Comparison of ENCODE assay signal across 17 cellular contexts in genomic region chr7:134946260-134946659, GRCh38. TPM values are rescaled to one million over a fixed set of nuclear protein-coding genes. Genes with fewer than 3 reads are reported as not detected.
DNase-seq lines count a peak whose midpoint lies in the region; ATAC-seq, FAIRE-seq and TF ChIP-seq lines count a peak whose summit lies in the region.
"Had no signal": no experiment of that assay in that cellular context is flagged by ENCODE, and none has a peak within 500 bp of the region (broad histone marks: within the 10 kb centered on the region; RNA-seq: fewer than 3 reads in every experiment).

No MANE protein-coding gene starts in this region.

- no peaks in the 10 kb centered on the region for H3K4me1 Mint-ChIP-seq in effector memory CD8-positive, alpha-beta T cell (ENCODE audit: low read depth in 2 of 2)
- H3K4me1 Mint-ChIP-seq: activated T-helper 17 cell treated with anti-CD3 and anti-CD28 coated beads, Interleukin-2, amount 50 U/mL, for 72 hours had no signal

- no peak for TF ChIP-seq CTCF in GM12865 (IDR thresholded peaks at IDR 0.05; ENCODE audit: insufficient read depth, low read depth, low read length, missing control alignments)
- TF ChIP-seq CTCF in GM12878 (IDR thresholded peaks at IDR 0.05 in 2 of 3, conservative IDR thresholded peaks at IDR 0.05 in 1 of 3; ENCODE audit: control insufficient read depth in 2 of 3, extremely low read depth in 1 of 3, insufficient read depth in 1 of 3, low read depth in 3 of 3, low read length in 3 of 3): no peak
- TF ChIP-seq CTCF in gastroesophageal sphincter (IDR thresholded peaks at IDR 0.05): no peak

- no peaks in the 10 kb centered on the region for H3K9me3 Mint-ChIP-seq in effector memory CD8-positive, alpha-beta T cell
- H3K9me3 Mint-ChIP-seq: activated T-helper 17 cell treated with anti-CD3 and anti-CD28 coated beads, Interleukin-2, amount 50 U/mL, for 72 hours; dendritic cell treated with granulocyte-macrophage colony-stimulating factor and Interleukin-4, amounts not matched to agents 40 ng/mL and 50 ng/mL, for 4 days had no signal

- H4K20me1 ChIP-seq in GM12878 (ENCODE audit: control insufficient read depth, insufficient read depth): no peaks in the 10 kb centered on the region

- H3K79me2 ChIP-seq in GM12878 (ENCODE audit: control insufficient read depth, insufficient read depth, low read length): no peaks in the 10 kb centered on the region

- RAD21 ChIA-PET in GM12878 (lab: Charles Lee; ENCODE audit: unreplicated experiment): interaction anchor here (0.8 to 6.4 kb wide), 10 partner anchors 8 to 314 kb away, joined by 3 to 112 read pairs (median 7); partner anchors contain the start of genes AGBL3 and CYREN

- 5% methylated on average over 2 of the region's 2 CpGs for WGBS in GM12878 (ENCODE audit: insufficient coverage, insufficient replicate concordance, low lambda C conversion rate, missing lambda C conversion rate)
- WGBS in gastroesophageal sphincter (ENCODE audit: low coverage in 1 of 2), 2 donors: 69 to 79% methylated on average over 2 of the region's 2 CpGs

- intact Hi-C loops in GM12878 (cut with micrococcal nuclease; ENCODE audit: unreplicated experiment): loop anchor here (10.0 kb wide), 2 partner anchors 191 to 431 kb away; no protein-coding TSS in a partner anchor

- H3K27me3 ChIP-seq in GM12878 (replicated peaks in 1 of 2; ENCODE audit: control insufficient read depth in 2 of 2, insufficient read depth in 2 of 2, low read length in 1 of 2): no peaks in the 10 kb centered on the region
- no peaks in the 10 kb centered on the region for H3K27me3 ChIP-seq in gastroesophageal sphincter
- H3K27me3 ChIP-seq: SJSA1 had no signal

- SMC1A ChIA-PET in GM12878 (lab: Charles Lee; ENCODE audit: uncharacterized antibody, unreplicated experiment): interaction anchor here (0.7 to 4.5 kb wide), 8 partner anchors 12 to 313 kb away, joined by 3 to 44 read pairs (median 10); no protein-coding TSS in a partner anchor

- peaks cover 28 to 39% of the 10 kb centered on the region in 2 donors for H3K27me3 Mint-ChIP-seq in effector memory CD8-positive, alpha-beta T cell

- H3K4me3 ChIP-seq in GM12865 (ENCODE audit: low read depth, low read length) (no peak overlapping the region), GM12878 (no peak overlapping the region), gastroesophageal sphincter (no peak overlapping the region)
- H3K4me3 ChIP-seq: lung, SJSA1, thoracic aorta had no signal

- TF ChIP-seq EP300 in GM12878 (IDR thresholded peaks at IDR 0.05; ENCODE audit: borderline replicate concordance in 1 of 2, control insufficient read depth in 1 of 2, low read depth in 2 of 2, low read length in 2 of 2) (no peak), gastroesophageal sphincter (IDR thresholded peaks at IDR 0.05) (no peak)

- no peak overlapping the region for H3K4me3 Mint-ChIP-seq in effector memory CD8-positive, alpha-beta T cell
- H3K4me3 Mint-ChIP-seq: activated T-helper 17 cell treated with anti-CD3 and anti-CD28 coated beads, Interleukin-2, amount 50 U/mL, for 72 hours; CD14-positive monocyte; dendritic cell treated with granulocyte-macrophage colony-stimulating factor and Interleukin-4, amounts not matched to agents 40 ng/mL and 50 ng/mL, for 4 days had no signal

- BruUV-seq in GM12878 (replicated peaks; lab: Mats Ljungman, UMichigan): no TSS peak

- no peak for TF ChIP-seq RAD21 in GM12878 (IDR thresholded peaks at IDR 0.05; ENCODE audit: insufficient read depth, low read depth, low read length)

- H3K9me3 ChIP-seq in GM12878 (replicated peaks; ENCODE audit: control insufficient read depth, insufficient read depth, low read length) (no peaks in the 10 kb centered on the region), gastroesophageal sphincter (no peaks in the 10 kb centered on the region)
- H3K9me3 ChIP-seq: SJSA1, thoracic aorta had no signal

- POLR2A ChIA-PET in GM12878 (lab: Charles Lee): no interaction called here

- no peaks in the 10 kb centered on the region for H3K4me1 ChIP-seq in GM12878 (ENCODE audit: control insufficient read depth, insufficient read depth, low read length)
- peaks cover 0 to 87% (median 6%) of the 10 kb centered on the region in 3 donors for H3K4me1 ChIP-seq in gastroesophageal sphincter

- no peak for TF ChIP-seq POLR2A in GM12878 (IDR thresholded peaks at IDR 0.05; ENCODE audit: low read depth, low read length)
- no peak for TF ChIP-seq POLR2A in gastroesophageal sphincter (IDR thresholded peaks at IDR 0.05)

- H2AFZ ChIP-seq in GM12878 (ENCODE audit: control insufficient read depth, low read depth, low read length): no peak overlapping the region

- ATAC-seq in GM12878 (peak; percentile 33; the same call in 1 of the 3 replicates), gastroesophageal sphincter (peak; percentile 35), GM18907 (IDR thresholded peaks at IDR 0.05; ENCODE audit: unreplicated experiment) (no peak)
- ATAC-seq in effector memory CD8-positive, alpha-beta T cell (replicated peaks): no peak
- ATAC-seq: activated T-helper 17 cell treated with anti-CD3 and anti-CD28 coated beads, Interleukin-2, amount 50 U/mL, for 72 hours; HCT116 had no signal

- no peak for FAIRE-seq in GM12878 (lab: Jason Lieb, UNC)

- H3K27ac ChIP-seq in GM12878 (ENCODE audit: control insufficient read depth, insufficient read depth) (no peak overlapping the region), gastroesophageal sphincter (peak overlapping the region in 3 of 4 donors; percentile 39 to 86 (median 71))
- H3K27ac ChIP-seq: SJSA1 had no signal

- H3K36me3 Mint-ChIP-seq in effector memory CD8-positive, alpha-beta T cell (ENCODE audit: insufficient read depth): no peaks in the 10 kb centered on the region
- H3K36me3 Mint-ChIP-seq: CD14-positive monocyte had no signal

- in situ Hi-C loops in GM12878 (cut with MboI): loop anchor here (5.0 kb wide), 1 partner anchor 314 kb away; no protein-coding TSS in a partner anchor

- H3K36me3 ChIP-seq in GM12878 (ENCODE audit: control insufficient read depth in 2 of 2, insufficient read depth in 2 of 2, low read length in 1 of 2) (no peaks in the 10 kb centered on the region), gastroesophageal sphincter (peaks cover 5 to 86% of the 10 kb centered on the region in 2 donors)

- H3K4me2 ChIP-seq in GM12878 (ENCODE audit: control insufficient read depth, insufficient read depth): no peak overlapping the region

- DNase-seq in CD1c-positive myeloid dendritic cell (ENCODE audit: extremely low spot score) (peak; percentile 16), GM12865 (ENCODE audit: low read depth) (peak; percentile 15), GM12878 (ENCODE audit: low read depth, low spot score) (no peak), ureter (ENCODE audit: low spot score) (no peak), NCI-H146 treated with DMSO at 0.1 percent for 48 hours (lab: John Stamatoyannopoulos, UW; ENCODE audit: unreplicated experiment) (no peak)
- DNase-seq in effector memory CD8-positive, alpha-beta T cell: no peak
- DNase-seq: NCI-H2081 treated with DMSO at 0.1 percent for 48 hours, NCI-H526 had no signal

- no peak overlapping the region for H3K27ac Mint-ChIP-seq in effector memory CD8-positive, alpha-beta T cell
- H3K27ac Mint-ChIP-seq: activated T-helper 17 cell treated with anti-CD3 and anti-CD28 coated beads, Interleukin-2, amount 50 U/mL, for 72 hours; CD14-positive monocyte; dendritic cell treated with granulocyte-macrophage colony-stimulating factor and Interleukin-4, amounts not matched to agents 40 ng/mL and 50 ng/mL, for 4 days had no signal

- H3K9ac ChIP-seq in GM12878 (ENCODE audit: control insufficient read depth, insufficient read depth, low read length): no peak overlapping the region

- CTCF ChIA-PET in GM12878 (lab: Yijun Ruan, JAX): interaction anchor here (0.9 to 9.4 kb wide), 14 partner anchors 8 to 338 kb away, joined by 3 to 168 read pairs (median 5); partner anchors contain the start of gene TMEM140

TF ChIP-seq in GM12878, 131 proteins besides CTCF, POLR2A, EP300 and RAD21 (continues in another document):
- TF ChIP-seq SUZ12 (IDR thresholded peaks at IDR 0.05; ENCODE audit: unreplicated experiment) (no peak), EGR1 (IDR thresholded peaks at IDR 0.05; ENCODE audit: borderline replicate concordance in 1 of 2, low read depth in 2 of 2, low read length in 2 of 2) (no peak), MEF2A (IDR thresholded peaks at IDR 0.05; ENCODE audit: insufficient read depth, low read depth, low read length) (peak; percentile 77), MEF2B (IDR thresholded peaks at IDR 0.05; ENCODE audit: partially characterized antibody, poor library complexity, severe bottlenecking) (peak; percentile 43), PML (IDR thresholded peaks at IDR 0.05; ENCODE audit: low read length) (no peak), RCOR1 (conservative IDR thresholded peaks at IDR 0.05; ENCODE audit: low read depth, low read length) (no peak)

RNA-seq across cellular contexts. Expression of gene AGBL3, which starts 40.0 kb away (rescaled TPM):
- 52.9 and 65.3 TPM in 2 replicates for total RNA-seq in GM12878 (2013; cell fraction: nucleolus; rRNA removed)
- total RNA-seq in GM12878 (2014; rRNA removed) (3.2 and 3.5 TPM in 2 replicates), GM12878 (2014; rRNA removed; fragmentation: Illumina TruSeq; extraction: Trizol) (2.9 and 3.8 TPM in 2 replicates), GM12878 (2021) (2.3 and 4.2 TPM in 2 replicates), gastroesophageal sphincter (1 to 10 TPM in 3 of 4 donors, under 1 TPM in 1; 0.30 to 5.6 (median 3.1) TPM), ureter (3.9 TPM)
- 1.1 TPM for polyA plus RNA-seq in GM12878 (2011; ENCODE audit: low read depth)
- polyA plus RNA-seq in GM12878 (2011; rRNA removed) (12.4 and 24.0 TPM in 2 replicates), GM12878 (2014; fragmentation: Illumina TruSeq; extraction: Trizol) (3.7 TPM in 2 replicates), GM12878 (2014; fragmentation: Nextera tagmentation; extraction: Ambion mirVana) (1 to 10 TPM in 1 of 2 experiments, under 1 TPM in 1; 0.82 to 1.4 TPM), GM12878 (2014; rRNA removed) (1.8 and 2.4 TPM in 2 replicates), GM12878 (2016; fragmentation: Nextera tagmentation; extraction: Ambion mirVana) (1 to 10 TPM; 7.4 to 8.3 TPM)
- 3.3 and 4.4 TPM in 2 replicates for polyA plus RNA-seq in GM12878 (2011; cell fraction: cytosol; rRNA removed)
- 8.8 and 9.8 TPM in 2 replicates for polyA plus RNA-seq in GM12878 (2011; cell fraction: nucleus; rRNA removed)
- polyA plus RNA-seq in GM12878 (2012): 2.6 and 2.8 TPM in 2 replicates
- polyA minus RNA-seq in GM12878 (2011; rRNA and poly(A)+ RNA removed): 6.6 and 7.2 TPM in 2 replicates
- polyA minus RNA-seq in GM12878 (2011; cell fraction: cytosol; rRNA and poly(A)+ RNA removed): 0.52 and 0.80 TPM in 2 replicates
- 12.5 and 22.0 TPM in 2 replicates for polyA minus RNA-seq in GM12878 (2011; cell fraction: nucleus; rRNA and poly(A)+ RNA removed)

Comparison
In these comparisons a context has a peak if more than half of its experiments do, and no peak if none do; other contexts are left out.
1. DNase-seq: peak in CD1c-positive myeloid dendritic cell (single experiment) and GM12865 (single experiment); none in GM12878 (single experiment), ureter (single experiment), effector memory CD8-positive, alpha-beta T cell (0 of 3) and NCI-H146 treated with DMSO at 0.1 percent for 48 hours (single experiment).
2. ATAC-seq: peak in GM12878 (single experiment) and gastroesophageal sphincter (single experiment); none in effector memory CD8-positive, alpha-beta T cell (single experiment) and GM18907 (single experiment).